ENCODE assay signal across 17 cellular contexts in the genomic region with DNA sequence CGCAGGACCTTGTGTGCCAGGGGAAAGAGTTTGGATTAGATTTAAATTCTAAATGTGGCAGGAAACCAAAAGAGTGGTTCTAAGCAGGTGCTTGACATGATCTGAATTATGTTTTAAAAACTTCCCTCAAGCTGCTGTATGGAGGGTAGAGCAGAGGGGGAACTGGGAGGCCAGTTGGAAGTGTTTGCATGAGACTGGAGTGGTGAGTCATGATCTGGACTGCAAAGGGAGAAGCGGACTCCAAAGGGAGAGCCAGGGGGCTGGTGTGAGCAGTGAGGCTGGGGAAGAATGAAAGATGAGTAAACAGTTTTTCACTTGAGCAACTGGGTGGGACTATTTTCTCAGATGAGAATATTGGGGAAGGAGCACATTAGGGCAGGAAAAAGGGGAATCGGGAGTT.
DNase-seq lines count a peak whose midpoint lies in the region; ATAC-seq lines count a peak whose summit lies in the region.
"Had no signal": no experiment of that assay in that cellular context is flagged by ENCODE, and none has a peak within 500 bp of the region (broad histone marks: within the 10 kb centered on the region; RNA-seq: fewer than 3 reads in every experiment).

No MANE protein-coding gene starts in this region.

- no peak overlapping the region for H3K4me3 ChIP-seq in GM23248
- H3K4me3 ChIP-seq in CD8-positive, alpha-beta memory T cell (ENCODE audit: low read length): no peak overlapping the region

- no peaks in the 10 kb centered on the region for H3K36me3 Mint-ChIP-seq in CD8-positive, alpha-beta memory T cell
- H3K36me3 Mint-ChIP-seq: natural killer cell treated with Interleukin-12 subunit alpha and Interleukin-12 subunit beta and Interleukin-15 and Interleukin-18, amount 100 ng/mL, for 72 hours had no signal

- ATAC-seq in HG03045 (IDR thresholded peaks at IDR 0.05; ENCODE audit: unreplicated experiment): no peak
- no peak for ATAC-seq in GM21367 (IDR thresholded peaks at IDR 0.05; ENCODE audit: unreplicated experiment)
- ATAC-seq in GM18907 (IDR thresholded peaks at IDR 0.05; ENCODE audit: unreplicated experiment): no peak
- ATAC-seq: activated T-cell treated with anti-CD3 and anti-CD28 coated beads, Interleukin-2, amount 50 U/mL, for 4 hours; natural killer cell treated with Interleukin-12 subunit alpha and Interleukin-12 subunit beta and Interleukin-15 and Interleukin-18, amount 100 ng/mL, for 72 hours had no signal

- H2AFZ ChIP-seq in GM23248: no peak overlapping the region

- peaks cover 4% of the 10 kb centered on the region; the same call in 1 of the 2 replicates for H3F3A ChIP-seq in GM23248 (ENCODE audit: insufficient read depth)

- no peak overlapping the region for H3K4me2 ChIP-seq in GM23248 (ENCODE audit: unreplicated experiment)

- no peaks in the 10 kb centered on the region for H3K4me1 Mint-ChIP-seq in CD8-positive, alpha-beta memory T cell

- no peaks in the 10 kb centered on the region for H3K36me3 ChIP-seq in GM23248 (ENCODE audit: low read depth)
- no peaks in the 10 kb centered on the region for H3K36me3 ChIP-seq in CD8-positive, alpha-beta memory T cell (ENCODE audit: insufficient read depth, low read length)

- H3K9ac ChIP-seq in GM23248: no peak overlapping the region

- no peaks in the 10 kb centered on the region for H3K9me2 ChIP-seq in GM23248 (ENCODE audit: insufficient read depth)

- no peak overlapping the region for H3K4me3 Mint-ChIP-seq in CD8-positive, alpha-beta memory T cell
- H3K4me3 Mint-ChIP-seq: activated T-cell treated with anti-CD3 and anti-CD28 coated beads, Interleukin-2, amount 50 U/mL, for 4 hours; H9; natural killer cell treated with Interleukin-12 subunit alpha and Interleukin-12 subunit beta and Interleukin-15 and Interleukin-18, amount 100 ng/mL, for 72 hours had no signal

- POLR2A ChIA-PET in CD8-positive, alpha-beta memory T cell (lab: Charles Lee): no interaction called here

- no peaks in the 10 kb centered on the region for H3K9me3 ChIP-seq in GM23248 (ENCODE audit: low read depth)
- H3K9me3 ChIP-seq in CD8-positive, alpha-beta memory T cell (ENCODE audit: low read length): no peaks in the 10 kb centered on the region

- in situ Hi-C loops in GM23248 (cut with MboI): no loop called here

- H3K27me3 ChIP-seq in GM23248 (replicated peaks; ENCODE audit: insufficient read depth): no peaks in the 10 kb centered on the region
- H3K27me3 ChIP-seq in CD8-positive, alpha-beta memory T cell (ENCODE audit: insufficient read depth, low read length, poor library complexity, severe bottlenecking): no peaks in the 10 kb centered on the region

- DNase-seq in A172 (ENCODE audit: low spot score): peak; percentile 42
- peak; percentile 68 for DNase-seq in GM23248
- peak; percentile 57 for DNase-seq in astrocyte of the hippocampus (ENCODE audit: low read depth, low spot score)
- DNase-seq in hepatic stellate cell (ENCODE audit: low spot score): peak; percentile 30
- DNase-seq in CD8-positive, alpha-beta memory T cell: no peak
- DNase-seq: activated CD4-positive, alpha-beta T cell treated with anti-CD3 and anti-CD28 coated beads, Interleukin-2, amount 50 U/mL, for 4 hours; activated T-cell treated with anti-CD3 and anti-CD28 coated beads, Interleukin-2, amount 50 U/mL, for 4 hours; H9; hippocampal formation; NCI-H1092 treated with DMSO at 0.1 percent for 48 hours; NCI-H2227 treated with DMSO at 0.1 percent for 48 hours; SIG-M5; stimulated activated CD4-positive, alpha-beta T cell treated with anti-CD3 and anti-CD28 coated beads, Interleukin-15, amount 100 ng/mL, for 24 hours had no signal

- H3K4me1 ChIP-seq in GM23248 (ENCODE audit: insufficient read depth): peaks cover 14% of the 10 kb centered on the region
- no peaks in the 10 kb centered on the region for H3K4me1 ChIP-seq in CD8-positive, alpha-beta memory T cell (ENCODE audit: insufficient read depth, low read length)

- no peaks in the 10 kb centered on the region for H3K79me2 ChIP-seq in GM23248 (ENCODE audit: insufficient read depth)

- H3K27ac Mint-ChIP-seq in CD8-positive, alpha-beta memory T cell: no peak overlapping the region
- H3K27ac Mint-ChIP-seq: natural killer cell treated with Interleukin-12 subunit alpha and Interleukin-12 subunit beta and Interleukin-15 and Interleukin-18, amount 100 ng/mL, for 72 hours had no signal

- H3K27me3 Mint-ChIP-seq in CD8-positive, alpha-beta memory T cell: peaks cover 0 to 15% of the 10 kb centered on the region in 2 donors

- H4K20me1 ChIP-seq in GM23248 (ENCODE audit: insufficient read depth): no peaks in the 10 kb centered on the region

- CTCF ChIA-PET in CD8-positive, alpha-beta memory T cell (lab: Charles Lee): no interaction called here

- no peak overlapping the region for H3K27ac ChIP-seq in GM23248
- H3K27ac ChIP-seq in CD8-positive, alpha-beta memory T cell (ENCODE audit: low read depth, low read length): no peak overlapping the region

- no peaks in the 10 kb centered on the region for H3K9me3 Mint-ChIP-seq in CD8-positive, alpha-beta memory T cell
- H3K9me3 Mint-ChIP-seq: activated T-cell treated with anti-CD3 and anti-CD28 coated beads, Interleukin-2, amount 50 U/mL, for 4 hours; H9; natural killer cell treated with Interleukin-12 subunit alpha and Interleukin-12 subunit beta and Interleukin-15 and Interleukin-18, amount 100 ng/mL, for 72 hours had no signal

- WGBS in GM23248 (ENCODE audit: low coverage in 1 of 2, low lambda C conversion rate in 2 of 2, missing lambda C conversion rate in 2 of 2), 2 experiments: 47 to 51% methylated on average over 3 of the region's 3 CpGs

Comparison
In these comparisons a context has a peak if more than half of its experiments do, and no peak if none do; other contexts are left out.
1. DNase-seq: peak in A172 (single experiment), GM23248 (single experiment), astrocyte of the hippocampus (single experiment) and hepatic stellate cell (single experiment); none in CD8-positive, alpha-beta memory T cell (0 of 5).